ENCODE assay signal across 24 cellular contexts in the genomic region with DNA sequence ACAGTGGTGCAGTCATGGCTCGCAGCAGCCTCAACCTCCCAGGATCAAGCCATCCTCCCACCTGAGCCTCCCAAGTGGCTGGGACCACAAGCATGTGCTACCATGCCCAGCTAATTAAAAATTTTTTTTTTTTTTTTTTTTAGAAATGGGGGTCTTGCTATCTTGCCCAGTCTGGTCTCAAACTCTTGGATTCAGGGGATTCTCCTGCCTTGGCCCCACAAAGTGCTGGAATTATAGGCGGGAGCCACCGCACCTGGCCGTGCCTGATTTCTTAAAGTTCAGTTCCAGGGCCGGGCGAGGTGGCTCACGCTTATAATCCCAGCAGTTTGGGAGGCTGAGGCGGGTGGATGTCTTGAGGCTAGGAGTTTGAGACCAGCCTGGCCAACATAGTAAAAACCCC.
"Had no signal": no experiment of that assay in that cellular context is flagged by ENCODE, and none has a peak within 500 bp of the region (broad histone marks: within the 10 kb centered on the region; RNA-seq: fewer than 3 reads in every experiment).

No MANE protein-coding gene starts in this region.

- H3K27ac ChIP-seq: colonic mucosa, epithelial cell of prostate, esophagus squamous epithelium, gastrocnemius medialis, heart left ventricle, left lung, lower lobe of right lung had no signal

- ATAC-seq: effector memory CD8-positive, alpha-beta T cell; esophagus mucosa; gastrocnemius medialis; heart left ventricle; left cardiac atrium; left lung; left ventricle myocardium superior; lower lobe of right lung; mucosa of descending colon had no signal

- DNase-seq: colonic mucosa; cortex of kidney; effector CD8-positive, alpha-beta T cell; effector memory CD8-positive, alpha-beta T cell; endodermal cell; erythroblast; esophagus squamous epithelium; foreskin fibroblast; foreskin melanocyte; gastrocnemius medialis; glutamatergic neuron; heart left ventricle; hippocampal formation; left cardiac atrium; left ventricle myocardium superior; lower lobe of right lung; mesenchymal stem cell; mucosa of descending colon had no signal

- FAIRE-seq: endometrium, islet of Langerhans, keratinocyte had no signal

- H3K36me3 ChIP-seq: colonic mucosa had no signal

- H3K4me3 ChIP-seq: colonic mucosa, esophagus squamous epithelium, gastrocnemius medialis, heart left ventricle, left lung, lower lobe of right lung, mucosa of descending colon had no signal

- H3K9me3 ChIP-seq: colonic mucosa, esophagus squamous epithelium, gastrocnemius medialis, heart left ventricle, left lung, lower lobe of right lung, mucosa of descending colon had no signal

- H3K27me3 ChIP-seq: colonic mucosa, esophagus squamous epithelium, gastrocnemius medialis, heart left ventricle, left lung had no signal
